ENCODE assay signal across 8 cellular contexts in the genomic region with DNA sequence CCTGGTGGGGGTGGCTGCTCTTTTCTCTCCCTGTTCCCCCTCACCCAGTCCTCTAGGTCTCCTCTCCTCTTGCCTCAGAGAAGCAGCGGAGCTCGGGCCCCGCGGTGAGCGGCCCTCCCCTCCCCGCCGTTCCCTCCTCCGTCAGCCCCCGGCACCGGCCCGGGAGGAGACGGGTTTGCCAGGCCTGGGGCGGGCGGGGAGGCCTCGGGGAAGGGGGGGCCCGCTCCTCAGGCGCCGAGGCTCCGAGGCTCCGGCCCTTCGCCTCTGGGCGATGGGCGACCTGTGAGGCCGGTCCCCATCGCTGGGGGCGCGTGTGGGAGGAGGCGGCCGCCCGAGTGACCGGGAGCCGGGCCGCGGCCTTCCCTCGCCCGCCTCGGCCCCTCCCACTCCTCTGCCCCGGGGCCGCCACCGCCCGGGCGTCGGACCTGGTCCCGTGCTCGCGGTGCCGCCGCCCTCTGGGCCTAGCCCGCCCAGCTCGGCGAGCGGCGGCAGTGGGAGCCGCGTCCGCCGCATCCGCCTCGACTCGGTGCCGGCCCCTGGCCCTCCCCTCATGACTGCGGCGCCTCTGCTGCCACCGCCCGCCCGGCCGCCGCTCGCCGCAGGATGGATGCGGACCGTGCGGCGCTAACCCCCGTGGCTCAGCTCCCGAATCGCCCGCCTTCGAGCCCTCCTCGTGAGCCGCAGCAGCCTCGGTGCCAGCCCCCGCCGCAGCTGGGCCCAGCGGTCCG. TPM values are rescaled to one million over a fixed set of nuclear protein-coding genes. Genes with fewer than 3 reads are reported as not detected.
DNase-seq lines count a peak whose midpoint lies in the region; ATAC-seq and TF ChIP-seq lines count a peak whose summit lies in the region.

No MANE protein-coding gene starts in this region.

- TF ChIP-seq CTCF in chondrocyte (IDR thresholded peaks at IDR 0.05): peak; percentile 53

- peak overlapping the region; percentile 89 for H3K4me3 Mint-ChIP-seq in chondrocyte (ENCODE audit: unreplicated experiment)

- no peaks in the 10 kb centered on the region for H3K27me3 Mint-ChIP-seq in chondrocyte (ENCODE audit: low read depth)

- ATAC-seq in GM19328 (IDR thresholded peaks at IDR 0.05; ENCODE audit: unreplicated experiment) (peak; percentile 19), HG03432 (IDR thresholded peaks at IDR 0.05; ENCODE audit: unreplicated experiment) (peak; percentile 31)

- DNase-seq in COLO668 (lab: John Stamatoyannopoulos, UW; ENCODE audit: unreplicated experiment) (peak; percentile 83), T-helper 2 cell (peak; percentile 13 to 72 (median 27)), chondrocyte (ENCODE audit: low spot score) (no peak), left kidney (ENCODE audit: low read depth, low spot score) (peak; percentile 88), A172 (ENCODE audit: low spot score) (no peak)
- peak; percentile 16 for DNase-seq in stimulated activated CD8-positive, alpha-beta memory T cell treated with anti-CD3 and anti-CD28 coated beads, Interleukin-4, amount 100 ng/mL, for 24 hours (ENCODE audit: low read depth)

- H3K36me3 Mint-ChIP-seq in chondrocyte (ENCODE audit: low read depth): no peaks in the 10 kb centered on the region

- H3K27ac Mint-ChIP-seq in chondrocyte (ENCODE audit: unreplicated experiment): peak overlapping the region; percentile 91

- H3K9me3 Mint-ChIP-seq in chondrocyte (ENCODE audit: low read depth): no peaks in the 10 kb centered on the region

- peaks cover 28% of the 10 kb centered on the region for H3K4me1 Mint-ChIP-seq in chondrocyte (ENCODE audit: low read depth)

RNA-seq across cellular contexts. Expression of gene WNK1, which starts 0.5 kb away (rescaled TPM):
- 163 to 274 TPM (median 172 TPM) in 3 replicates for total RNA-seq in chondrocyte
- total RNA-seq in A172 (2014; rRNA removed; shearing (Covaris generic)): 16.3 and 18.0 TPM in 2 replicates

Comparison
In these comparisons a context has a peak if more than half of its experiments do, and no peak if none do; other contexts are left out.
1. DNase-seq: peak in COLO668 (single experiment), T-helper 2 cell (5 of 5), left kidney (single experiment) and stimulated activated CD8-positive, alpha-beta memory T cell treated with anti-CD3 and anti-CD28 coated beads, Interleukin-4, amount 100 ng/mL, for 24 hours (single experiment); none in chondrocyte (single experiment) and A172 (single experiment).